ENCODE assay signal across 14 cellular contexts in the genomic region with DNA sequence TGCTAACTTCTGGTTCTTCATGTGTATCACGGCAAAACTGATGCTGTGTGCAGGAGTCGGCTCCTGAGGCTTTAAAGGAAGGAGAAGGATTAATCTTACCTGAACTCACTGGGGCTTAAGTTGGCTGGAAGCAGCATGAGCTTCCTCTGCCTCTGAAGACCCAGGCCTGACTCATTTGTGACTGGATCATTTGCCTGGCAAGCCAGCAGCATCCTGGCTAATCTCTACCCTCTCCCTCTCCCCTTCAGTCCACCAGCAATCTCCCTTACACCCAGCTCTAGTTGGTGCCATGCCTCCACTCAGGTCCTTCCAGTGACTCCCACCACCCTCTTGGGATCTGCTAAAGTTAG.
DNase-seq lines count a peak whose midpoint lies in the region; ATAC-seq, FAIRE-seq and TF ChIP-seq lines count a peak whose summit lies in the region.
"Had no signal": no experiment of that assay in that cellular context is flagged by ENCODE, and none has a peak within 500 bp of the region (broad histone marks: within the 10 kb centered on the region; RNA-seq: fewer than 3 reads in every experiment).

No MANE protein-coding gene starts in this region.

- H3K4me1 ChIP-seq in astrocyte (ENCODE audit: insufficient read depth, low read length): peaks cover 14% of the 10 kb centered on the region
- H3K4me1 ChIP-seq: adrenal gland had no signal

- H3K27me3 ChIP-seq in astrocyte (ENCODE audit: insufficient read depth, low read length): peaks cover 2% of the 10 kb centered on the region
- H3K27me3 ChIP-seq: adrenal gland had no signal

- peak overlapping the region; percentile 93 for H3K27ac Mint-ChIP-seq in astrocyte (ENCODE audit: unreplicated experiment)
- H3K27ac Mint-ChIP-seq: activated CD4-positive, alpha-beta memory T cell treated with anti-CD3 and anti-CD28 coated beads, Interleukin-2, amount 10 ng/mL, durations not matched to agents 7 days and 5 days; stimulated activated effector memory CD8-positive, alpha-beta T cell treated with anti-CD3 and anti-CD28 coated beads, Interleukin-12 subunit alpha, Interleukin-12 subunit beta, amount 100 ng/mL, for 72 hours had no signal

- H3K4me1 Mint-ChIP-seq in astrocyte (ENCODE audit: low read depth, unreplicated experiment): peaks cover 14% of the 10 kb centered on the region
- H3K4me1 Mint-ChIP-seq: activated CD4-positive, alpha-beta memory T cell treated with anti-CD3 and anti-CD28 coated beads, Interleukin-2, amount 10 ng/mL, durations not matched to agents 7 days and 5 days; stimulated activated effector memory CD8-positive, alpha-beta T cell treated with anti-CD3 and anti-CD28 coated beads, Interleukin-12 subunit alpha, Interleukin-12 subunit beta, amount 100 ng/mL, for 72 hours had no signal

- ATAC-seq in GM19324 (IDR thresholded peaks at IDR 0.05; ENCODE audit: low FRiP score, unreplicated experiment): no peak
- ATAC-seq: K562; stimulated activated effector memory CD8-positive, alpha-beta T cell treated with anti-CD3 and anti-CD28 coated beads, Interleukin-12 subunit alpha, Interleukin-12 subunit beta, amount 100 ng/mL, for 72 hours had no signal

- no peaks in the 10 kb centered on the region for H3K36me3 Mint-ChIP-seq in astrocyte (ENCODE audit: low read depth, unreplicated experiment)
- H3K36me3 Mint-ChIP-seq: stimulated activated effector memory CD8-positive, alpha-beta T cell treated with anti-CD3 and anti-CD28 coated beads, Interleukin-12 subunit alpha, Interleukin-12 subunit beta, amount 100 ng/mL, for 72 hours had no signal

- H3K4me2 ChIP-seq in astrocyte (ENCODE audit: low read length): peak overlapping the region; percentile 69

- peak overlapping the region; percentile 18 for H2AFZ ChIP-seq in astrocyte (ENCODE audit: low read depth, low read length)

- no peaks in the 10 kb centered on the region for H3K9me3 ChIP-seq in astrocyte (ENCODE audit: insufficient read depth, low read depth, low read length)
- H3K9me3 ChIP-seq: adrenal gland had no signal

- no peak overlapping the region for H3K4me3 Mint-ChIP-seq in astrocyte (ENCODE audit: unreplicated experiment)
- H3K4me3 Mint-ChIP-seq: activated CD4-positive, alpha-beta memory T cell treated with anti-CD3 and anti-CD28 coated beads, Interleukin-2, amount 10 ng/mL, durations not matched to agents 7 days and 5 days; stimulated activated effector memory CD8-positive, alpha-beta T cell treated with anti-CD3 and anti-CD28 coated beads, Interleukin-12 subunit alpha, Interleukin-12 subunit beta, amount 100 ng/mL, for 72 hours had no signal

- peaks cover 2% of the 10 kb centered on the region for H3K27me3 Mint-ChIP-seq in astrocyte (ENCODE audit: low read depth, unreplicated experiment)

- TF ChIP-seq CTCF in astrocyte (IDR thresholded peaks at IDR 0.05; ENCODE audit: insufficient read depth, low read depth, low read length): no peak

- no peaks in the 10 kb centered on the region for H3K79me2 ChIP-seq in astrocyte (ENCODE audit: insufficient read depth, low read length)

- no peak for FAIRE-seq in astrocyte (lab: Jason Lieb, UNC)
- FAIRE-seq: K562 had no signal

- H3K27ac ChIP-seq in astrocyte (ENCODE audit: low read depth, low read length): peak overlapping the region; percentile 84
- H3K27ac ChIP-seq: adrenal gland, SK-N-MC had no signal

- peak overlapping the region; percentile 53 for H3K9ac ChIP-seq in astrocyte (ENCODE audit: low read length)

- no peaks in the 10 kb centered on the region for H3K36me3 ChIP-seq in astrocyte (ENCODE audit: insufficient read depth, low read length)
- H3K36me3 ChIP-seq: adrenal gland had no signal

- H3K4me3 ChIP-seq in astrocyte (ENCODE audit: insufficient read depth, low read depth, low read length): no peak overlapping the region
- H3K4me3 ChIP-seq: adrenal gland, K562, SK-N-MC had no signal

- H3K9me3 Mint-ChIP-seq in astrocyte (ENCODE audit: unreplicated experiment): peaks cover 2% of the 10 kb centered on the region
- H3K9me3 Mint-ChIP-seq: stimulated activated effector memory CD8-positive, alpha-beta T cell treated with anti-CD3 and anti-CD28 coated beads, Interleukin-12 subunit alpha, Interleukin-12 subunit beta, amount 100 ng/mL, for 72 hours had no signal

- H4K20me1 ChIP-seq in astrocyte (ENCODE audit: insufficient read depth, low read length): no peaks in the 10 kb centered on the region

- DNase-seq in AG08395 (ENCODE audit: low spot score): peak; percentile 28
- peak; percentile 52 for DNase-seq in LHCN-M2 (ENCODE audit: low read depth)
- DNase-seq in astrocyte (ENCODE audit: low read depth): peak; percentile 60
- peak; percentile 57 for DNase-seq in islet precursor cell
- no peak for DNase-seq in activated CD4-positive, alpha-beta T cell treated with anti-CD3 and anti-CD28 coated beads for 1 hour
- DNase-seq in DMS53 treated with DMSO at 0.1 percent for 48 hours (lab: John Stamatoyannopoulos, UW; ENCODE audit: unreplicated experiment): no peak
- DNase-seq in NK-92 treated with Interleukin-12 subunit alpha and Interleukin-12 subunit beta, amount 100 ng/mL, for 24 hours (lab: John Stamatoyannopoulos, UW): no peak
- DNase-seq: activated CD4-positive, alpha-beta memory T cell treated with anti-CD3 and anti-CD28 coated beads, Interleukin-2, amount 10 ng/mL, durations not matched to agents 7 days and 5 days; NCI-H1694 had no signal

Comparison
In these comparisons a context has a peak if more than half of its experiments do, and no peak if none do; other contexts are left out.
1. DNase-seq: peak in AG08395 (single experiment), LHCN-M2 (single experiment), astrocyte (single experiment) and islet precursor cell (single experiment); none in activated CD4-positive, alpha-beta T cell treated with anti-CD3 and anti-CD28 coated beads for 1 hour (single experiment), DMS53 treated with DMSO at 0.1 percent for 48 hours (single experiment) and NK-92 treated with Interleukin-12 subunit alpha and Interleukin-12 subunit beta, amount 100 ng/mL, for 24 hours (single experiment).